Comparison of ENCODE assay signal across 20 cellular contexts in genomic region chr7:33156441-33156840, GRCh38. TPM values are rescaled to one million over a fixed set of nuclear protein-coding genes. Genes with fewer than 3 reads are reported as not detected.
A peak's percentile ranks its signal among the peaks of the same experiment; 100 is the strongest.
DNase-seq lines count a peak whose midpoint lies in the region; TF ChIP-seq lines count a peak whose summit lies in the region.
"Had no signal": no experiment of that assay in that cellular context is flagged by ENCODE, and none has a peak within 500 bp of the region (broad histone marks: within the 10 kb centered on the region; RNA-seq: fewer than 3 reads in every experiment).

No MANE protein-coding gene starts in this region.

- H3K27me3 Mint-ChIP-seq in chondrocyte (ENCODE audit: low read depth) (no peaks in the 10 kb centered on the region), osteocyte (ENCODE audit: unreplicated experiment) (no peaks in the 10 kb centered on the region)
- H3K27me3 Mint-ChIP-seq: B cell had no signal

- H3K36me3 Mint-ChIP-seq in chondrocyte (ENCODE audit: low read depth), result no peaks in the 10 kb centered on the region
- peaks cover 22% of the 10 kb centered on the region for H3K36me3 Mint-ChIP-seq in osteocyte (ENCODE audit: unreplicated experiment)

- peaks cover 27% of the 10 kb centered on the region for H3K4me1 Mint-ChIP-seq in chondrocyte (ENCODE audit: low read depth)
- peaks cover 30% of the 10 kb centered on the region for H3K4me1 Mint-ChIP-seq in osteocyte (ENCODE audit: unreplicated experiment)
- H3K4me1 Mint-ChIP-seq: CD14-positive monocyte had no signal

- H3K27ac Mint-ChIP-seq in chondrocyte (ENCODE audit: unreplicated experiment), result peak overlapping the region; percentile 37
- H3K27ac Mint-ChIP-seq in osteocyte (ENCODE audit: unreplicated experiment), result peak overlapping the region; percentile 86
- H3K27ac Mint-ChIP-seq: B cell, CD14-positive monocyte had no signal

- H3K27me3 ChIP-seq in adipocyte (replicated peaks; ENCODE audit: control insufficient read depth, insufficient read depth, low read length) (no peaks in the 10 kb centered on the region), thyroid gland (no peaks in the 10 kb centered on the region), colonic mucosa (no peaks in the 10 kb centered on the region)

- H3K4me1 ChIP-seq in adipocyte (ENCODE audit: control insufficient read depth, insufficient read depth, low read length), result peaks cover 46% of the 10 kb centered on the region
- peaks cover 17 to 34% of the 10 kb centered on the region in 2 donors for H3K4me1 ChIP-seq in thyroid gland
- H3K4me1 ChIP-seq in colonic mucosa, result no peaks in the 10 kb centered on the region
- H3K4me1 ChIP-seq: A549 had no signal

- H3K27ac ChIP-seq in thyroid gland (peak overlapping the region; percentile 44 to 61 (median 45)), colonic mucosa (no peak overlapping the region)
- H3K27ac ChIP-seq: A549 had no signal

- no peaks in the 10 kb centered on the region for H3K9me3 Mint-ChIP-seq in chondrocyte (ENCODE audit: low read depth)
- no peaks in the 10 kb centered on the region for H3K9me3 Mint-ChIP-seq in osteocyte (ENCODE audit: unreplicated experiment)

- H3K4me3 Mint-ChIP-seq in chondrocyte (ENCODE audit: unreplicated experiment) (no peak overlapping the region), osteocyte (ENCODE audit: unreplicated experiment) (no peak overlapping the region)
- H3K4me3 Mint-ChIP-seq: B cell, CD14-positive monocyte had no signal

- H3K4me3 ChIP-seq in adipocyte (ENCODE audit: low read length), result peak overlapping the region; percentile 1
- H3K4me3 ChIP-seq in thyroid gland (replicated peaks in 1 of 3), result no peak overlapping the region
- no peak overlapping the region for H3K4me3 ChIP-seq in colonic mucosa
- H3K4me3 ChIP-seq: A549 had no signal

- no peaks in the 10 kb centered on the region for H3K9me3 ChIP-seq in adipocyte (ENCODE audit: control insufficient read depth, low read length)
- H3K9me3 ChIP-seq in thyroid gland, result no peaks in the 10 kb centered on the region
- H3K9me3 ChIP-seq in colonic mucosa, result no peaks in the 10 kb centered on the region
- H3K9me3 ChIP-seq: A549 had no signal

- WGBS in thyroid gland, 2 donors, result 97 to 98% methylated on average over 2 of the region's 2 CpGs

- intact Hi-C loops in thyroid gland (cut with DNase I) (no loop called here), colonic mucosa (cut with DNase I) (no loop called here)

- DNase-seq in adipocyte (ENCODE audit: low read depth) (peak; percentile 24), chondrocyte (ENCODE audit: low spot score) (no peak), osteocyte (ENCODE audit: extremely low spot score, unreplicated experiment) (no peak), thyroid gland (no peak), HCEC 1CT (no peak), HK-2 (ENCODE audit: unreplicated experiment) (no peak), colonic mucosa (no peak)
- DNase-seq: Calu3, GF-D8, NCI-H1048, NCI-H1417, NCI-H1694, NCI-H2081, NCI-H2227 treated with DMSO at 0.1 percent for 48 hours, NCI-H526 treated with DMSO at 0.1 percent for 48 hours, RPMI8226, SHP77 had no signal

- no peak for TF ChIP-seq CTCF in chondrocyte (IDR thresholded peaks at IDR 0.05)
- TF ChIP-seq CTCF in osteocyte (IDR thresholded peaks at IDR 0.05), result no peak
- no peak for TF ChIP-seq CTCF in thyroid gland (IDR thresholded peaks at IDR 0.05)
- no peak for TF ChIP-seq CTCF in colonic mucosa (IDR thresholded peaks at IDR 0.05)

- no peak for TF ChIP-seq POLR2A in thyroid gland (IDR thresholded peaks at IDR 0.05)

- H3K9ac ChIP-seq in adipocyte (ENCODE audit: low read length) (peak overlapping the region; percentile 13), colonic mucosa (ENCODE audit: low read depth in 2 of 2, low read length in 2 of 2) (no peak overlapping the region)

- H3K36me3 ChIP-seq in adipocyte (ENCODE audit: control insufficient read depth, insufficient read depth, low read length, severe bottlenecking) (no peaks in the 10 kb centered on the region), thyroid gland (no peaks in the 10 kb centered on the region), colonic mucosa (no peaks in the 10 kb centered on the region)

RNA-seq across cellular contexts. Expression of gene BBS9, which starts 27.1 kb away (rescaled TPM):
- total RNA-seq in chondrocyte, result 16.5 to 29.7 TPM (median 18.0 TPM) in 3 replicates
- 22.6 and 25.1 TPM in 2 replicates for total RNA-seq in osteocyte
- total RNA-seq in thyroid gland, result 10 to 100 TPM; 59.2 to 84.8 (median 73.1) TPM
- total RNA-seq in colonic mucosa, result 10 to 100 TPM in 1 of 2 donors, 1 to 10 TPM in 1; 9.3 to 10.9 TPM

RNA-seq across cellular contexts. Expression of gene RP9, which starts 47.2 kb away (rescaled TPM):
- 13.7 to 16.5 TPM (median 16.2 TPM) in 3 replicates for total RNA-seq in chondrocyte
- total RNA-seq in osteocyte, result 17.9 and 18.9 TPM in 2 replicates
- 10 to 100 TPM in 3 of 4 donors, 1 to 10 TPM in 1; 8.7 to 23.5 (median 12.8) TPM for total RNA-seq in thyroid gland
- 1 to 10 TPM; 9.5 to 10.0 TPM for total RNA-seq in colonic mucosa
